ENCODE assay signal across 8 cellular contexts in genomic region chr16:87951550-87952538, GRCh38.
A peak's percentile ranks its signal among the peaks of the same experiment; 100 is the strongest.
DNase-seq lines count a peak whose midpoint lies in the region; ATAC-seq and TF ChIP-seq lines count a peak whose summit lies in the region.

No MANE protein-coding gene starts in this region.

- peaks cover 28 to 37% of the 10 kb centered on the region in 2 donors for H3K4me1 ChIP-seq in muscle layer of duodenum (ENCODE audit: control insufficient read depth in 1 of 2, insufficient read depth in 2 of 2, low read length in 2 of 2)

- DNase-seq in DMS 273 (lab: John Stamatoyannopoulos, UW; ENCODE audit: unreplicated experiment): peak; percentile 70
- DNase-seq in DMS 273 treated with DMSO at 0.1 percent for 48 hours (lab: John Stamatoyannopoulos, UW): no peak
- DNase-seq in HEK293T (ENCODE audit: extremely low spot score): peak; percentile 25
- peak; percentile 30 for DNase-seq in RKO (ENCODE audit: low spot score)
- peak; percentile 46 for DNase-seq in effector CD8-positive, alpha-beta T cell (lab: John Stamatoyannopoulos, UW)
- DNase-seq in NCI-H510A (lab: John Stamatoyannopoulos, UW): no peak

- peak overlapping the region; percentile 93 for H3K27ac ChIP-seq in muscle layer of duodenum (ENCODE audit: low read length)

- ATAC-seq in HG02981 (IDR thresholded peaks at IDR 0.05; ENCODE audit: unreplicated experiment): no peak

- H3K9me3 ChIP-seq in muscle layer of duodenum (ENCODE audit: control insufficient read depth in 1 of 2, low read length in 2 of 2): no peaks in the 10 kb centered on the region

- no peaks in the 10 kb centered on the region for H3K27me3 ChIP-seq in muscle layer of duodenum (ENCODE audit: low read depth, low read length)

- peaks cover 3 to 4% of the 10 kb centered on the region in 2 donors for H3K36me3 ChIP-seq in muscle layer of duodenum (ENCODE audit: control insufficient read depth in 1 of 2, insufficient read depth in 2 of 2, low read length in 2 of 2)

- POLR2A ChIA-PET in HEK293T (lab: Yijun Ruan, JAX): interaction anchor here (0.6 to 1.5 kb wide), 12 partner anchors 9 to 619 kb away, joined by 3 to 9 read pairs (median 4); no protein-coding TSS in a partner anchor

- CTCF ChIA-PET in HEK293T (lab: Yijun Ruan, JAX): no interaction called here

- peak overlapping the region; percentile 78 to 82 for H3K4me3 ChIP-seq in muscle layer of duodenum (ENCODE audit: low read depth in 1 of 2, low read length in 2 of 2)

TF ChIP-seq in HEK293T, 16 proteins besides CTCF, POLR2A, EP300 and RAD21:
- TF ChIP-seq FOXA1 (IDR thresholded peaks at IDR 0.05): no peak
- no peak for TF ChIP-seq ZNF384 (IDR thresholded peaks at IDR 0.05)
- TF ChIP-seq NFRKB (IDR thresholded peaks at IDR 0.05): no peak
- no peak for TF ChIP-seq FOXK2 (IDR thresholded peaks at IDR 0.05)
- no peak for TF ChIP-seq FOXM1 (IDR thresholded peaks at IDR 0.05; ENCODE audit: borderline replicate concordance)
- no peak for TF ChIP-seq PKNOX1 (IDR thresholded peaks at IDR 0.05)
- no peak for TF ChIP-seq ARNT (IDR thresholded peaks at IDR 0.05)
- no peak for TF ChIP-seq LEF1 (IDR thresholded peaks at IDR 0.05; ENCODE audit: borderline replicate concordance)
- no peak for TF ChIP-seq HDGF (IDR thresholded peaks at IDR 0.05; ENCODE audit: borderline replicate concordance)
- TF ChIP-seq ELF4 (IDR thresholded peaks at IDR 0.05): no peak
- no peak for TF ChIP-seq SUZ12 (IDR thresholded peaks at IDR 0.05)
- TF ChIP-seq BHLHE40 (IDR thresholded peaks at IDR 0.05; ENCODE audit: borderline replicate concordance): no peak
- TF ChIP-seq L3MBTL2 (conservative IDR thresholded peaks at IDR 0.05): no peak

Comparison
In these comparisons a context has a peak if more than half of its experiments do, and no peak if none do; other contexts are left out.
1. DNase-seq: peak in DMS 273 (single experiment), HEK293T (single experiment), RKO (single experiment) and effector CD8-positive, alpha-beta T cell (single experiment); none in DMS 273 treated with DMSO at 0.1 percent for 48 hours (single experiment) and NCI-H510A (single experiment).